In the genomic region with DNA sequence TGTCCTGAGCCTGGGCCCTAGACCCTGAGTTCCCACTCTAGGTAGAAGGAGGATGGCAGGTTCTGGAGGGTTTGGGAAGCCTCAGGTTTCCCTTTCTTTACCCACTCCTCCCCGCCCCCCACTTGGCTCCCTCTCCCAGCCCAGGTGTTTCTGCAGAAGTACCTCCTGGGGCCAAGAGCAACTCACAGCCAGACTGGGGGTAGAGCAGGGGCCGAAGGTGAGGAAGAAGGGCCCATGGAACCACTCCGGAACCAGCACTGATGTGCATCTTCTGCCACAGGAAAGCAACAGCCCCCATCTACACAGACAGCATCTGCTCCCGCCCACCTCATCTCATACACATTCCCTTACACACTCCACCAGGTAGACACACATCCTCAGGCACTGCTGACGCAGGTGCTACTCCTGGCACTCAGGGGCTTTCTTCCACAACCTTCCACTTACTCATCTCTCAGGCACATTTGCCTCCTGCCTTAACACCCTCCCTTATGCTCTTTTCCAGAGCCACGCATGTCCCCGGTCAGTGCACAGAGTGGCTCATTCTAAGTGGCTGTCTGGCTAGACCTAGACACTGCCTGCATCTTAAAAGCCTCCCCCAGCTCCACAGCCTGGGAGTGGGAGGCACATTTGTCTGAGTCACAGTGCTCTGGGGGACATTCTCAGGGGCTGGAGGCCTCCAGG, we compare ENCODE assay signal across 15 cellular contexts. TPM values are rescaled to one million over a fixed set of nuclear protein-coding genes. Genes with fewer than 3 reads are reported as not detected.
A peak's percentile ranks its signal among the peaks of the same experiment; 100 is the strongest.
DNase-seq lines count a peak whose midpoint lies in the region; ATAC-seq and TF ChIP-seq lines count a peak whose summit lies in the region.
"Had no signal": no experiment of that assay in that cellular context is flagged by ENCODE, and none has a peak within 500 bp of the region (broad histone marks: within the 10 kb centered on the region; RNA-seq: fewer than 3 reads in every experiment).

No MANE protein-coding gene starts in this region.

- no peaks in the 10 kb centered on the region for H3K27me3 Mint-ChIP-seq in activated T-cell treated with anti-CD3 and anti-CD28 coated beads, Interleukin-2, amount 50 U/mL, for 72 hours (ENCODE audit: low read depth)
- H3K27me3 Mint-ChIP-seq in activated naive CD8-positive, alpha-beta T cell treated with anti-CD3 and anti-CD28 coated beads, Interleukin-2, amount 50 U/mL, for 24 hours, result no peaks in the 10 kb centered on the region
- no peaks in the 10 kb centered on the region for H3K27me3 Mint-ChIP-seq in naive B cell

- H3K4me1 ChIP-seq in tibial artery, result peaks cover 0 to 29% (median 17%) of the 10 kb centered on the region in 4 donors

- H3K36me3 Mint-ChIP-seq in activated T-cell treated with anti-CD3 and anti-CD28 coated beads, Interleukin-2, amount 50 U/mL, for 72 hours (ENCODE audit: insufficient read depth in 2 of 2), result peaks cover 0 to 1% of the 10 kb centered on the region in 2 donors
- H3K36me3 Mint-ChIP-seq in activated naive CD8-positive, alpha-beta T cell treated with anti-CD3 and anti-CD28 coated beads, Interleukin-2, amount 50 U/mL, for 24 hours (ENCODE audit: low read depth), result no peaks in the 10 kb centered on the region
- H3K36me3 Mint-ChIP-seq in naive B cell, result no peaks in the 10 kb centered on the region

- peak overlapping the region in 1 of 2 donors; percentile 71 for H3K27ac ChIP-seq in tibial artery
- H3K27ac ChIP-seq: GM23248, ovary had no signal

- peak overlapping the region; percentile 13 to 62 for H3K4me3 Mint-ChIP-seq in activated T-cell treated with anti-CD3 and anti-CD28 coated beads, Interleukin-2, amount 50 U/mL, for 72 hours
- peak overlapping the region; percentile 23 for H3K4me3 Mint-ChIP-seq in activated naive CD8-positive, alpha-beta T cell treated with anti-CD3 and anti-CD28 coated beads, Interleukin-2, amount 50 U/mL, for 24 hours
- peak overlapping the region in 7 of 8 donors; percentile 1 to 95 (median 65) for H3K4me3 Mint-ChIP-seq in naive B cell

- no peaks in the 10 kb centered on the region for H3K9me3 Mint-ChIP-seq in activated T-cell treated with anti-CD3 and anti-CD28 coated beads, Interleukin-2, amount 50 U/mL, for 72 hours
- H3K9me3 Mint-ChIP-seq in activated naive CD8-positive, alpha-beta T cell treated with anti-CD3 and anti-CD28 coated beads, Interleukin-2, amount 50 U/mL, for 24 hours, result no peaks in the 10 kb centered on the region
- no peaks in the 10 kb centered on the region for H3K9me3 Mint-ChIP-seq in naive B cell

- H3K27ac Mint-ChIP-seq in activated T-cell treated with anti-CD3 and anti-CD28 coated beads, Interleukin-2, amount 50 U/mL, for 72 hours, result no peak overlapping the region
- H3K27ac Mint-ChIP-seq in activated naive CD8-positive, alpha-beta T cell treated with anti-CD3 and anti-CD28 coated beads, Interleukin-2, amount 50 U/mL, for 24 hours, result no peak overlapping the region
- peak overlapping the region in 2 of 6 donors; percentile 1 to 78 for H3K27ac Mint-ChIP-seq in naive B cell

- H3K4me1 Mint-ChIP-seq in activated T-cell treated with anti-CD3 and anti-CD28 coated beads, Interleukin-2, amount 50 U/mL, for 72 hours (ENCODE audit: low read depth), result peaks cover 5% of the 10 kb centered on the region
- H3K4me1 Mint-ChIP-seq in activated naive CD8-positive, alpha-beta T cell treated with anti-CD3 and anti-CD28 coated beads, Interleukin-2, amount 50 U/mL, for 24 hours, result peaks cover 14% of the 10 kb centered on the region
- peaks cover 24 to 33% (median 30%) of the 10 kb centered on the region in 3 donors for H3K4me1 Mint-ChIP-seq in naive B cell

- peaks cover 2 to 7% (median 4%) of the 10 kb centered on the region in 3 donors for H3K36me3 ChIP-seq in tibial artery
- H3K36me3 ChIP-seq: ovary had no signal

- H3K4me3 ChIP-seq in tibial artery, result peak overlapping the region; percentile 77 to 84
- H3K4me3 ChIP-seq: GM23248, lung had no signal

- H3K9me3 ChIP-seq in tibial artery, result no peaks in the 10 kb centered on the region
- H3K9me3 ChIP-seq: ovary had no signal

- H3K27me3 ChIP-seq in tibial artery, result no peaks in the 10 kb centered on the region
- H3K27me3 ChIP-seq: ovary had no signal

- no peak for TF ChIP-seq CTCF in tibial artery (IDR thresholded peaks at IDR 0.05)

- ATAC-seq in activated T-cell treated with anti-CD3 and anti-CD28 coated beads, Interleukin-2, amount 50 U/mL, for 72 hours (replicated peaks in 1 of 2), result no peak
- no peak for ATAC-seq in activated naive CD8-positive, alpha-beta T cell treated with anti-CD3 and anti-CD28 coated beads, Interleukin-2, amount 50 U/mL, for 24 hours
- ATAC-seq in naive B cell (ENCODE audit: low read depth in 2 of 2) (no peak), HG02938 (IDR thresholded peaks at IDR 0.05; ENCODE audit: unreplicated experiment) (no peak)

- intact Hi-C loops in tibial artery (cut with DNase I; ENCODE audit: low total_unique reads), result no loop called here

- no peak for DNase-seq in activated T-cell treated with anti-CD3 and anti-CD28 coated beads, Interleukin-2, amount 50 U/mL, for 72 hours
- DNase-seq in activated T-cell treated with anti-CD3 and anti-CD28 coated beads, Interleukin-2, amount 50 U/mL, for 48 hours, result no peak
- DNase-seq in activated naive CD8-positive, alpha-beta T cell treated with anti-CD3 and anti-CD28 coated beads, Interleukin-2, amount 50 U/mL, for 24 hours, result no peak
- DNase-seq in naive B cell, result no peak
- no peak for DNase-seq in tibial artery
- DNase-seq in NCI-H2227 (lab: John Stamatoyannopoulos, UW; ENCODE audit: unreplicated experiment), result no peak
- DNase-seq in NCI-H1417 (lab: John Stamatoyannopoulos, UW), result no peak
- DNase-seq: central memory CD4-positive, alpha-beta T cell; erythroblast; stimulated activated CD4-positive, alpha-beta T cell treated with anti-CD3 and anti-CD28 coated beads, Interleukin-15, amount 100 ng/mL, for 24 hours; T1000 had no signal

RNA-seq across cellular contexts. Expression of a gene that starts 1.8 kb away (rescaled TPM):
- total RNA-seq in activated T-cell treated with anti-CD3 and anti-CD28 coated beads, Interleukin-2, amount 50 U/mL, for 72 hours, result 10 to 100 TPM; 10.9 to 13.6 TPM
- 10 to 100 TPM in 5 of 6 donors, 1 to 10 TPM in 1; 10.0 to 32.4 (median 19.0) TPM for polyA plus RNA-seq in naive B cell (ENCODE audit: low read depth in 6 of 6)

RNA-seq across cellular contexts. Expression of a gene that starts 28.8 kb away (rescaled TPM):
- under 1 TPM in 1 of 2 donors, not detected in 1; 0.05 TPM for total RNA-seq in activated T-cell treated with anti-CD3 and anti-CD28 coated beads, Interleukin-2, amount 50 U/mL, for 72 hours
- under 1 TPM in 1 of 6 donors, not detected in 5; 0.19 TPM for polyA plus RNA-seq in naive B cell (ENCODE audit: low read depth in 6 of 6)
- total RNA-seq: GM23248 had no signal
- polyA plus RNA-seq: GM23248 had no signal
